In genomic region chr2:53519925-53520629, GRCh38 we compare ENCODE assay signal across 15 cellular contexts.
DNase-seq lines count a peak whose midpoint lies in the region; ATAC-seq, FAIRE-seq and TF ChIP-seq lines count a peak whose summit lies in the region.
"Had no signal": no experiment of that assay in that cellular context is flagged by ENCODE, and none has a peak within 500 bp of the region (broad histone marks: within the 10 kb centered on the region; RNA-seq: fewer than 3 reads in every experiment).

No MANE protein-coding gene starts in this region.

- no peaks in the 10 kb centered on the region for H4K20me1 ChIP-seq in HepG2 (ENCODE audit: insufficient read depth, low read length)

- TF ChIP-seq POLR2A in HepG2 (IDR thresholded peaks at IDR 0.05; ENCODE audit: insufficient read depth in 1 of 2, low read depth in 2 of 2, low read length in 2 of 2) (no peak), right lobe of liver (IDR thresholded peaks at IDR 0.05) (no peak)

- H3K27ac ChIP-seq in HepG2 (ENCODE audit: extremely low read length, insufficient read depth, low read length) (no peak overlapping the region), right lobe of liver (no peak overlapping the region)
- H3K27ac ChIP-seq: SJSA1, spleen had no signal

- no peaks in the 10 kb centered on the region for H3K36me3 ChIP-seq in HepG2 (replicated peaks in 1 of 2; ENCODE audit: control insufficient read depth in 1 of 2, insufficient read depth in 2 of 2, low read length in 2 of 2)
- H3K36me3 ChIP-seq in right lobe of liver, result no peaks in the 10 kb centered on the region
- H3K36me3 ChIP-seq: HAP-1, SJSA1, spleen had no signal

- in situ Hi-C loops in HepG2 (cut with HindIII; ENCODE audit: extremely low pct_ligation_motif_present, low pct_unique_long_range_greater_than_20kb), result no loop called here

- TF ChIP-seq CTCF in HepG2 (CRISPR knock-in tag; IDR thresholded peaks at IDR 0.05) (no peak), right lobe of liver (IDR thresholded peaks at IDR 0.05) (no peak)

- no peaks in the 10 kb centered on the region for H3K4me1 Mint-ChIP-seq in activated CD8-positive, alpha-beta T cell treated with anti-CD3 and anti-CD28 coated beads, Interleukin-2, amount 10 ng/mL, durations not matched to agents 7 days and 5 days (ENCODE audit: low read depth)

- FAIRE-seq in HepG2 (lab: Jason Lieb, UNC), result no peak
- FAIRE-seq: GM12892, urothelium cell line had no signal

- H3K9me3 ChIP-seq in HepG2 (ENCODE audit: low read length) (no peaks in the 10 kb centered on the region), right lobe of liver (no peaks in the 10 kb centered on the region)
- H3K9me3 ChIP-seq: HAP-1, SJSA1, spleen had no signal

- 17% methylated on average over 7 of the region's 7 CpGs for WGBS in HepG2 (ENCODE audit: low lambda C conversion rate)
- WGBS in right lobe of liver (ENCODE audit: insufficient coverage, low coverage, low lambda C conversion rate, missing lambda C conversion rate), result 76% methylated on average over 7 of the region's 7 CpGs

- H3K27ac Mint-ChIP-seq in activated CD8-positive, alpha-beta T cell treated with anti-CD3 and anti-CD28 coated beads, Interleukin-2, amount 10 ng/mL, durations not matched to agents 7 days and 5 days, result no peak overlapping the region

- no peak overlapping the region for H3K4me2 ChIP-seq in HepG2 (ENCODE audit: low read depth, low read length)

- H3K27me3 Mint-ChIP-seq in activated CD8-positive, alpha-beta T cell treated with anti-CD3 and anti-CD28 coated beads, Interleukin-2, amount 10 ng/mL, durations not matched to agents 7 days and 5 days (ENCODE audit: low read depth), result no peaks in the 10 kb centered on the region

- no peaks in the 10 kb centered on the region for H3K9me3 Mint-ChIP-seq in activated CD8-positive, alpha-beta T cell treated with anti-CD3 and anti-CD28 coated beads, Interleukin-2, amount 10 ng/mL, durations not matched to agents 7 days and 5 days (ENCODE audit: insufficient read depth)

- H3K4me3 Mint-ChIP-seq in activated CD8-positive, alpha-beta T cell treated with anti-CD3 and anti-CD28 coated beads, Interleukin-2, amount 10 ng/mL, durations not matched to agents 7 days and 5 days, result no peak overlapping the region

- H3K27me3 ChIP-seq in HepG2 (ENCODE audit: control insufficient read depth in 1 of 2, insufficient read depth in 2 of 2, low read length in 2 of 2) (peaks cover 3 to 18% of the 10 kb centered on the region in 2 experiments; a peak in 4 of 5 replicates), right lobe of liver (no peaks in the 10 kb centered on the region)
- H3K27me3 ChIP-seq: dorsolateral prefrontal cortex, SJSA1, spleen had no signal

- POLR2A ChIA-PET in HepG2 (lab: Yijun Ruan, JAX), result no interaction called here
- POLR2A ChIA-PET in activated CD8-positive, alpha-beta T cell treated with anti-CD3 and anti-CD28 coated beads, Interleukin-2, amount 10 ng/mL, durations not matched to agents 7 days and 5 days (lab: Charles Lee), result no interaction called here

- no peaks in the 10 kb centered on the region for H3K36me3 Mint-ChIP-seq in activated CD8-positive, alpha-beta T cell treated with anti-CD3 and anti-CD28 coated beads, Interleukin-2, amount 10 ng/mL, durations not matched to agents 7 days and 5 days (ENCODE audit: low read depth)

- H3K79me2 ChIP-seq in HepG2 (ENCODE audit: insufficient read depth, low read length), result no peaks in the 10 kb centered on the region

- CTCF ChIA-PET in HepG2 (lab: Yijun Ruan, JAX; ENCODE audit: low intra/inter-chr PET ratio, low total read pairs), result no interaction called here
- CTCF ChIA-PET in activated CD8-positive, alpha-beta T cell treated with anti-CD3 and anti-CD28 coated beads, Interleukin-2, amount 10 ng/mL, durations not matched to agents 7 days and 5 days (lab: Charles Lee), result no interaction called here

- DNase-seq in HepG2 (ENCODE audit: low spot score) (no peak), right lobe of liver (no peak), NCI-H748 treated with DMSO at 0.1 percent for 48 hours (lab: John Stamatoyannopoulos, UW) (peak; percentile 54), left kidney (ENCODE audit: low read depth, low spot score) (peak; percentile 33), GOT3 (lab: John Stamatoyannopoulos, UW) (no peak)
- no peak for DNase-seq in activated CD8-positive, alpha-beta T cell treated with anti-CD3 and anti-CD28 coated beads, Interleukin-2, amount 10 ng/mL, durations not matched to agents 7 days and 5 days
- DNase-seq: DND-41, dorsolateral prefrontal cortex, spleen had no signal

- TF ChIP-seq RAD21 in HepG2 (CRISPR knock-in tag; IDR thresholded peaks at IDR 0.05), result no peak

- no peak overlapping the region for H2AFZ ChIP-seq in HepG2 (ENCODE audit: low read length)

- H3K4me1 ChIP-seq in HepG2 (ENCODE audit: insufficient read depth, low read length), result no peaks in the 10 kb centered on the region
- H3K4me1 ChIP-seq in right lobe of liver, result no peaks in the 10 kb centered on the region

- ATAC-seq in HepG2 (peak; percentile 46), right lobe of liver (no peak), HG03097 (IDR thresholded peaks at IDR 0.05; ENCODE audit: low FRiP score, unreplicated experiment) (no peak)
- ATAC-seq in activated CD8-positive, alpha-beta T cell treated with anti-CD3 and anti-CD28 coated beads, Interleukin-2, amount 10 ng/mL, durations not matched to agents 7 days and 5 days, result no peak
- no peak for ATAC-seq in activated CD4-positive, CD25-positive, alpha-beta regulatory T cell treated with anti-CD3 and anti-CD28 coated beads, Interleukin-2, amount 50 U/mL, for 24 hours

- no TSS peak for BruUV-seq in HepG2 (replicated peaks; lab: Mats Ljungman, UMichigan)

- H3K4me3 ChIP-seq in HepG2 (replicated peaks in 1 of 3; ENCODE audit: insufficient read depth in 1 of 3, low read depth in 2 of 3, low read length in 3 of 3), result no peak overlapping the region
- no peak overlapping the region for H3K4me3 ChIP-seq in right lobe of liver
- H3K4me3 ChIP-seq: dorsolateral prefrontal cortex, HAP-1, SJSA1, spleen had no signal

- intact Hi-C loops in HepG2 (cut with micrococcal nuclease; ENCODE audit: unreplicated experiment), result no loop called here
- intact Hi-C loops in right lobe of liver (cut with DNase I), result no loop called here

- no peak for TF ChIP-seq EP300 in HepG2 (IDR thresholded peaks at IDR 0.05; ENCODE audit: low read depth in 2 of 2, low read length in 2 of 2)
- no peak for TF ChIP-seq EP300 in HepG2 (CRISPR knock-in tag; IDR thresholded peaks at IDR 0.05; ENCODE audit: borderline replicate concordance)

- H3K9ac ChIP-seq in HepG2 (ENCODE audit: insufficient read depth, low read depth, low read length), result no peak overlapping the region

TF ChIP-seq in HepG2, 621 proteins besides CTCF, POLR2A, EP300 and RAD21 (continues in another document):
- no peak for TF ChIP-seq AHDC1 (CRISPR knock-in tag; IDR thresholded peaks at IDR 0.05; ENCODE audit: borderline replicate concordance)
- no peak for TF ChIP-seq DPF2 (CRISPR knock-in tag; IDR thresholded peaks at IDR 0.05; ENCODE audit: borderline replicate concordance, low read depth)
- TF ChIP-seq ZNF329 (CRISPR knock-in tag; IDR thresholded peaks at IDR 0.05; ENCODE audit: low read depth), result no peak
- no peak for TF ChIP-seq NFIB (CRISPR knock-in tag; IDR thresholded peaks at IDR 0.05; ENCODE audit: borderline replicate concordance)
- TF ChIP-seq ZNF766 (CRISPR knock-in tag; IDR thresholded peaks at IDR 0.05; ENCODE audit: borderline replicate concordance), result no peak
- TF ChIP-seq ZZZ3 (CRISPR knock-in tag; IDR thresholded peaks at IDR 0.05; ENCODE audit: borderline replicate concordance), result no peak

Comparison
In these comparisons a context has a peak if more than half of its experiments do, and no peak if none do; other contexts are left out.
1. DNase-seq: peak in NCI-H748 treated with DMSO at 0.1 percent for 48 hours (single experiment) and left kidney (single experiment); none in HepG2 (single experiment), right lobe of liver (0 of 3), activated CD8-positive, alpha-beta T cell treated with anti-CD3 and anti-CD28 coated beads, Interleukin-2, amount 10 ng/mL, durations not matched to agents 7 days and 5 days (single experiment) and GOT3 (single experiment).